ENCODE assay signal across 1 cellular context in genomic region chr4:18077808-18078207, GRCh38.
TF ChIP-seq lines count a peak whose summit lies in the region.

No MANE protein-coding gene starts in this region.

TF ChIP-seq in GM12878, 131 proteins besides CTCF, POLR2A, EP300 and RAD21 (continued from another document):
- TF ChIP-seq MLLT1 (IDR thresholded peaks at IDR 0.05) (no peak), WRNIP1 (IDR thresholded peaks at IDR 0.05; ENCODE audit: borderline replicate concordance, low read depth, low read length) (no peak), ZNF384 (IDR thresholded peaks at IDR 0.05; ENCODE audit: borderline replicate concordance, low read depth, low read length) (no peak), ZSCAN29 (IDR thresholded peaks at IDR 0.05) (no peak), CHD4 (IDR thresholded peaks at IDR 0.05) (no peak), MEF2A (IDR thresholded peaks at IDR 0.05; ENCODE audit: insufficient read depth, low read depth, low read length) (no peak), ZNF687 (IDR thresholded peaks at IDR 0.05) (no peak), E2F4 (IDR thresholded peaks at IDR 0.05; ENCODE audit: low read depth, low read length) (no peak), SKIL (IDR thresholded peaks at IDR 0.05; ENCODE audit: low read depth, poor library complexity, severe bottlenecking) (no peak), ZBTB11 (CRISPR knock-in tag; IDR thresholded peaks at IDR 0.05) (no peak)
TF ChIP-seq in GM12878: peak in this region for 0.
